Comparison of ENCODE assay signal across 33 cellular contexts in genomic region chr14:38777401-38777800, GRCh38.
"Had no signal": no experiment of that assay in that cellular context is flagged by ENCODE, and none has a peak within 500 bp of the region (broad histone marks: within the 10 kb centered on the region; RNA-seq: fewer than 3 reads in every experiment).

No MANE protein-coding gene starts in this region.

- H3K27me3 ChIP-seq: MG63, SJSA1 had no signal

- H3K4me1 ChIP-seq: SJSA1 had no signal

- H2AFZ ChIP-seq: PC-9 had no signal

- H3K9ac ChIP-seq: SK-N-SH had no signal

- ATAC-seq: Panc1, Right ventricle myocardium inferior had no signal

- DNase-seq: KBM-7, MG63, NCI-H1048, NCI-H1092 treated with DMSO at 0.1 percent for 48 hours, NCI-H1105 treated with DMSO at 0.1 percent for 48 hours, NCI-H1417, NCI-H1436, NCI-H146, NCI-H1694, NCI-H187, NCI-H1930, NCI-H2029 treated with DMSO at 0.1 percent for 48 hours, NCI-H2081 treated with DMSO at 0.1 percent for 48 hours, NCI-H2107, NCI-H2171, NCI-H226, NCI-H446 treated with DMSO at 0.1 percent for 48 hours, NCI-H510A, NCI-H524, NCI-H526, NCI-H69, NCI-H748 treated with DMSO at 0.1 percent for 48 hours, NCI-H82, PC-9, SHP77, SIG-M5, SK-N-SH, SW 1271, T-helper 1 cell had no signal

- H3K4me3 ChIP-seq: MG63, PC-9, SJSA1 had no signal

- H3K27ac ChIP-seq: PC-9, RWPE1, SJSA1 had no signal

- H3K9me3 ChIP-seq: MG63, SJSA1, SK-N-SH had no signal

- H3K4me2 ChIP-seq: PC-9, SK-N-SH had no signal

- H3K36me3 ChIP-seq: MG63, SJSA1 had no signal
